11 cellular contexts compared by ENCODE assay signal in the genomic region with DNA sequence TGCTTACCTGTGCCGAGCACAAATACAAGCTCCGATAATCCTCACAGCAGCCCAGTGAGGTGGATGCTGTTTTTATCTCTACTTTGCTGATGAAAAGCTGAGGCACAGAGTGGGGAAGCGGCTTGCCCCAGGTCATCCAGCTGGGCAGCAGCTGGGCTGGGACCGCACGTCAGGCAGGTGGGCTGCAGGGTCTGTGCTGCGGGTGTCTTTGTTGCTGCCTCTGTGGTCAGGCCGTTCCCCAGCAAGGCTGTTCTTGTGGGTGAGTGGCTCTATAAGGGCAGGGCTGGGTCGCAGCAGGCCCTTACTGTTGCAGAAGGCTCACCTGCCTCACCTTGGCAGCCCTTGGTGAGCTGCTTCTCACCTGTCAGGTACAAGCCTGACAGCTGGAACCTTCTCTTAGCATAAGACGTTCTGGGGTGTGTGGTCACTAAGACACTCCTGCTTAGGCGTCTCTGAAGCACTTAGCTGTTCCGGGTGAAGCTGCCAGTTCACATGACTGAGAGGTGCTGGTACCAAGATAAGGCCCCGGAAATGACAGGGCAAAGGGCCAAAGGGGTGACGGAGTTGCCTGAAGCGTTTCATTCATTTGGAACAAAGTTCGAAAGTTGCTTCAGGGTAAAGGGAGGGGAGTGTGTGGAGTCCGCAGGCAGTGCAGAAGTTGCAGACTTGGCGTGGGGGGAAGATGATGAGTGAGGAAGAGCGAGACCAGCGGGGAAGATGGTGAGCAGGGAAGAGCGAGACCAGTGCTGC. TPM values are rescaled to one million over a fixed set of nuclear protein-coding genes. Genes with fewer than 3 reads are reported as not detected.
DNase-seq lines count a peak whose midpoint lies in the region; ATAC-seq and TF ChIP-seq lines count a peak whose summit lies in the region.
"Had no signal": no experiment of that assay in that cellular context is flagged by ENCODE, and none has a peak within 500 bp of the region (broad histone marks: within the 10 kb centered on the region; RNA-seq: fewer than 3 reads in every experiment).

No MANE protein-coding gene starts in this region.

- no peak overlapping the region for H3K4me2 ChIP-seq in osteoblast (ENCODE audit: insufficient read depth, low read length)

- H3K79me2 ChIP-seq in osteoblast (ENCODE audit: insufficient read depth, low read length), result no peaks in the 10 kb centered on the region

- H3K9me3 ChIP-seq in osteoblast (ENCODE audit: low read depth, low read length), result no peaks in the 10 kb centered on the region
- H3K9me3 ChIP-seq: sigmoid colon had no signal

- H4K20me1 ChIP-seq in osteoblast (ENCODE audit: insufficient read depth, low read length), result no peaks in the 10 kb centered on the region

- TF ChIP-seq CTCF in fibroblast of pulmonary artery (IDR thresholded peaks at IDR 0.05; ENCODE audit: low read length, missing control alignments) (no peak), osteoblast (IDR thresholded peaks at IDR 0.05; ENCODE audit: extremely low read depth, low read depth, low read length) (no peak)

- H3K27ac ChIP-seq in osteoblast (ENCODE audit: low read depth, low read length), result no peak overlapping the region
- H3K27ac ChIP-seq: sigmoid colon had no signal

- H3K4me3 ChIP-seq in fibroblast of pulmonary artery (replicated peaks; ENCODE audit: low read depth, low read length) (no peak overlapping the region), osteoblast (ENCODE audit: insufficient read depth, low read length) (no peak overlapping the region)
- H3K4me3 ChIP-seq: sigmoid colon had no signal

- DNase-seq in RPMI8226 (peak; percentile 88), fibroblast of pulmonary artery (ENCODE audit: low read depth) (peak; percentile 83), osteoblast (ENCODE audit: insufficient read length, low spot score, missing footprints) (peak; percentile 41), NCI-H510A (lab: John Stamatoyannopoulos, UW) (no peak)
- DNase-seq: cerebellar nuclear complex, sigmoid colon had no signal

- no peaks in the 10 kb centered on the region for H3K4me1 ChIP-seq in osteoblast (ENCODE audit: insufficient read depth, low read length)

- no peaks in the 10 kb centered on the region for H3K36me3 ChIP-seq in osteoblast (ENCODE audit: insufficient read depth, low read length)
- H3K36me3 ChIP-seq: sigmoid colon had no signal

- H2AFZ ChIP-seq in osteoblast (ENCODE audit: low read length), result no peak overlapping the region

- no peaks in the 10 kb centered on the region for H3K27me3 ChIP-seq in osteoblast (ENCODE audit: insufficient read depth, low read length)

- peak; percentile 1 for TF ChIP-seq POLR2A in GM19193 (IDR thresholded peaks at IDR 0.05; ENCODE audit: extremely low read depth, insufficient read depth, insufficient read length)

- ATAC-seq in GM21447 (IDR thresholded peaks at IDR 0.05; ENCODE audit: unreplicated experiment) (no peak), HG03432 (IDR thresholded peaks at IDR 0.05; ENCODE audit: unreplicated experiment) (no peak), HG03565 (IDR thresholded peaks at IDR 0.05; ENCODE audit: unreplicated experiment) (no peak)

RNA-seq across cellular contexts. Expression of gene IRF8, which starts 17.4 kb away (rescaled TPM):
- under 0.01 and 0.36 TPM in 2 replicates for total RNA-seq in osteoblast
- total RNA-seq: LHCN-M2 had no signal
